Comparison of ENCODE assay signal across 35 cellular contexts in genomic region chr11:78884761-78885160, GRCh38.
"Had no signal": no experiment of that assay in that cellular context is flagged by ENCODE, and none has a peak within 500 bp of the region (broad histone marks: within the 10 kb centered on the region; RNA-seq: fewer than 3 reads in every experiment).

No MANE protein-coding gene starts in this region.

- H3K27ac ChIP-seq: KMS-11 had no signal

- H3K27me3 ChIP-seq: MG63 had no signal

- H3K9me3 ChIP-seq: MG63 had no signal

- DNase-seq: Karpas-422, Kasumi-1, MG63, MM.1S, MV-4-11, NCI-H1048, NCI-H1092, NCI-H1092 treated with DMSO at 0.1 percent for 48 hours, NCI-H1105, NCI-H1105 treated with DMSO at 0.1 percent for 48 hours, NCI-H1417, NCI-H1417 treated with DMSO at 0.1 percent for 48 hours, NCI-H1436, NCI-H1436 treated with DMSO at 0.1 percent for 48 hours, NCI-H146, NCI-H1694, NCI-H1694 treated with DMSO at 0.1 percent for 48 hours, NCI-H187, NCI-H187 treated with DMSO at 0.1 percent for 48 hours, NCI-H1930, NCI-H2029, NCI-H2029 treated with DMSO at 0.1 percent for 48 hours, NCI-H2081, NCI-H2081 treated with DMSO at 0.1 percent for 48 hours, NCI-H2107, NCI-H2171, NCI-H2171 treated with DMSO at 0.1 percent for 48 hours, NCI-H2227 treated with DMSO at 0.1 percent for 48 hours, NCI-H226, NCI-H345, NCI-H446, NCI-H446 treated with DMSO at 0.1 percent for 48 hours, NCI-H510A, NCI-H510A treated with DMSO at 0.1 percent for 48 hours had no signal

- H3K4me3 ChIP-seq: MG63 had no signal

- H3K4me2 ChIP-seq: KMS-11 had no signal

- H3K36me3 ChIP-seq: MG63 had no signal

- H3K9ac ChIP-seq: KMS-11 had no signal
